Comparison of ENCODE assay signal across 1 cellular context in the genomic region with DNA sequence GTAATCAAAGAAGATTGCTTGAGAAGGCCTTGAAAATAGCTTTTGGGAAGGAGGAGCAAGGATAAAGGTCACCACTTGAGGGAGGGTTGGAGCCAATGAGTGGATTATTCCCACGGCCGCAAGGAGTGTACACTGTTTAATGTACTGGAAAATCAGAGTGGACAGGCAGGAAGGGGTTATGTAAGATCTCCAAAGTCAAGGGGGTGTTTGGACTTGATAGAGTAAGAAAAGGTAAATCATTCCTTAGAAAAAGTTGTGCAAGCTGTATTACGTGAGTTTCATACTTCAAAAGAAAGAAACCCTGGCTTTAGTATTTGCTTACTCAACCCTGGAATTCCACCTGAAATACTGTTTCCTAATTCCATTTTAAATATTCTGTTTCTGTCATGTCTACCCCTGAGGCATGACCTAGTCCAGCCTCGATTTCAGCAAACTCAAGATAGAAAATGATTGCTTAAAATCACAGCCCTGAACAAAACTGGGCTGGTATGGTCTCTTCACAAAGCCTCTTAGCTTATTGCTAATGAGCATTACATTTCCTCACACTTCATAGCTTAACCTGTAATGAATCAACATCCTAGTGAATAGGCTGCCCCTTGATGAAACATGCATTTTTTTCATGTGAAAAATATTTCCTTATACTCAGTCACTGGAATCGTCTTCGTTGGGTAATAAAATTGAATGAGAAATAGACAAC.
A peak's percentile ranks its signal among the peaks of the same experiment; 100 is the strongest.
TF ChIP-seq lines count a peak whose summit lies in the region.

No MANE protein-coding gene starts in this region.

TF ChIP-seq in HepG2, 621 proteins besides CTCF, POLR2A, EP300 and RAD21 (continued from another document and continues in another):
- peak; percentile 85 for TF ChIP-seq BCL6 (CRISPR knock-in tag; IDR thresholded peaks at IDR 0.05)
- no peak for TF ChIP-seq SMYD3 (CRISPR knock-in tag; IDR thresholded peaks at IDR 0.05)
- peak; percentile 76; the same call in 1 of the 2 replicates for TF ChIP-seq NCOA2 (CRISPR knock-in tag; IDR thresholded peaks at IDR 0.05)
- TF ChIP-seq NFYB (CRISPR knock-in tag; IDR thresholded peaks at IDR 0.05): no peak
- TF ChIP-seq ZNF17 (CRISPR knock-in tag; IDR thresholded peaks at IDR 0.05): no peak
- no peak for TF ChIP-seq ZNF570 (CRISPR knock-in tag; IDR thresholded peaks at IDR 0.05; ENCODE audit: borderline replicate concordance)
- peak; percentile 66; the same call in 1 of the 2 replicates for TF ChIP-seq GFI1 (CRISPR knock-in tag; IDR thresholded peaks at IDR 0.05; ENCODE audit: borderline replicate concordance)
- TF ChIP-seq CREM (IDR thresholded peaks at IDR 0.05): peak; percentile 45; the same call in 1 of the 2 replicates
- no peak for TF ChIP-seq CREM (CRISPR knock-in tag; IDR thresholded peaks at IDR 0.05)
- TF ChIP-seq STAG1 (CRISPR knock-in tag; IDR thresholded peaks at IDR 0.05): no peak; the same call in 1 of the 2 replicates
- TF ChIP-seq MED1 (CRISPR knock-in tag; IDR thresholded peaks at IDR 0.05): 0 out of 2 replicates have a peak, but pooled peaks have one; percentile 36
- TF ChIP-seq FOXA1 (IDR thresholded peaks at IDR 0.05): no peak
- TF ChIP-seq FOXA1 (CRISPR knock-in tag; IDR thresholded peaks at IDR 0.05): 0 out of 2 replicates have a peak, but pooled peaks have one; percentile 4
- TF ChIP-seq HNF4G (IDR thresholded peaks at IDR 0.05; ENCODE audit: borderline replicate concordance, low read depth, low read length): peak; percentile 43; the same call in 1 of the 2 replicates
- no peak for TF ChIP-seq HNF4G (CRISPR knock-in tag; IDR thresholded peaks at IDR 0.05; ENCODE audit: borderline replicate concordance, low read depth)
- TF ChIP-seq ZNF180 (CRISPR knock-in tag; IDR thresholded peaks at IDR 0.05; ENCODE audit: borderline replicate concordance, low read depth): no peak
- no peak for TF ChIP-seq ADNP (CRISPR knock-in tag; IDR thresholded peaks at IDR 0.05)
- no peak for TF ChIP-seq DPF2 (CRISPR knock-in tag; IDR thresholded peaks at IDR 0.05; ENCODE audit: borderline replicate concordance, low read depth)
- no peak; the same call in 1 of the 2 replicates for TF ChIP-seq MIER3 (CRISPR knock-in tag; IDR thresholded peaks at IDR 0.05; ENCODE audit: borderline replicate concordance)
- no peak for TF ChIP-seq ZNF225 (CRISPR knock-in tag; IDR thresholded peaks at IDR 0.05)
- no peak for TF ChIP-seq ZNF263 (CRISPR knock-in tag; IDR thresholded peaks at IDR 0.05)
- TF ChIP-seq BATF2 (CRISPR knock-in tag; IDR thresholded peaks at IDR 0.05): no peak
- no peak for TF ChIP-seq ZKSCAN1 (IDR thresholded peaks at IDR 0.05; ENCODE audit: low read length)
- peak; percentile 49; the same call in 1 of the 2 replicates for TF ChIP-seq PATZ1 (CRISPR knock-in tag; IDR thresholded peaks at IDR 0.05)
- no peak; the same call in 1 of the 2 replicates for TF ChIP-seq YEATS4 (CRISPR knock-in tag; IDR thresholded peaks at IDR 0.05; ENCODE audit: borderline replicate concordance)
- TF ChIP-seq RBFOX2 (IDR thresholded peaks at IDR 0.05; ENCODE audit: low read depth, low read length): no peak
- peak; percentile 87 for TF ChIP-seq GATAD2A (CRISPR knock-in tag; IDR thresholded peaks at IDR 0.05)
- TF ChIP-seq ZNF232 (CRISPR knock-in tag; IDR thresholded peaks at IDR 0.05; ENCODE audit: borderline replicate concordance): no peak
- TF ChIP-seq MAZ (IDR thresholded peaks at IDR 0.05; ENCODE audit: borderline replicate concordance, low read depth, low read length): no peak
- no peak for TF ChIP-seq MAZ (CRISPR knock-in tag; IDR thresholded peaks at IDR 0.05; ENCODE audit: low read depth)
- 0 out of 2 replicates have a peak, but pooled peaks have one; percentile 47 for TF ChIP-seq DNMT3B (CRISPR knock-in tag; conservative IDR thresholded peaks at IDR 0.05)
- peak; percentile 61; the same call in 1 of the 2 replicates for TF ChIP-seq PPARG (CRISPR knock-in tag; conservative IDR thresholded peaks at IDR 0.05)
- TF ChIP-seq, protein P1, sequence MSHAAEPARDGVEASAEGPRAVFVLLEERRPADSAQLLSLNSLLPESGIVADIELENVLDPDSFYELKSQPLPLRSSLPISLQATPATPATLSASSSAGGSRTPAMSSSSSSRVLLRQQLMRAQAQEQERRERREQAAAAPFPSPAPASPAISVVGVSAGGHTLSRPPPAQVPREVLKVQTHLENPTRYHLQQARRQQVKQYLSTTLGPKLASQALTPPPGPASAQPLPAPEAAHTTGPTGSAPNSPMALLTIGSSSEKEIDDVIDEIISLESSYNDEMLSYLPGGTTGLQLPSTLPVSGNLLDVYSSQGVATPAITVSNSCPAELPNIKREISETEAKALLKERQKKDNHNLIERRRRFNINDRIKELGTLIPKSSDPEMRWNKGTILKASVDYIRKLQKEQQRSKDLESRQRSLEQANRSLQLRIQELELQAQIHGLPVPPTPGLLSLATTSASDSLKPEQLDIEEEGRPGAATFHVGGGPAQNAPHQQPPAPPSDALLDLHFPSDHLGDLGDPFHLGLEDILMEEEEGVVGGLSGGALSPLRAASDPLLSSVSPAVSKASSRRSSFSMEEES (CRISPR knock-in tag; IDR thresholded peaks at IDR 0.05): peak; percentile 20; the same call in 1 of the 2 replicates
- peak; percentile 64 for TF ChIP-seq PRDM15 (CRISPR knock-in tag; IDR thresholded peaks at IDR 0.05)
- no peak for TF ChIP-seq ZNF30 (CRISPR knock-in tag; IDR thresholded peaks at IDR 0.05)
- TF ChIP-seq MAFK (conservative IDR thresholded peaks at IDR 0.05 in 1 of 2, IDR thresholded peaks at IDR 0.05 in 1 of 2; ENCODE audit: low read length in 2 of 2): no peak
- peak; percentile 40 for TF ChIP-seq FOSL2 (CRISPR knock-in tag; IDR thresholded peaks at IDR 0.05)
- no peak for TF ChIP-seq ZNF660 (CRISPR knock-in tag; IDR thresholded peaks at IDR 0.05; ENCODE audit: borderline replicate concordance, low read depth)
- no peak for TF ChIP-seq NFRKB (IDR thresholded peaks at IDR 0.05)
- peak; percentile 74 for TF ChIP-seq ZEB1 (IDR thresholded peaks at IDR 0.05; ENCODE audit: insufficient replicate concordance, low read depth)
- no peak for TF ChIP-seq NR2F1 (CRISPR knock-in tag; IDR thresholded peaks at IDR 0.05)
- peak; percentile 54; the same call in 1 of the 2 replicates for TF ChIP-seq HDAC2 (CRISPR knock-in tag; IDR thresholded peaks at IDR 0.05)
- no peak for TF ChIP-seq KLF12 (CRISPR knock-in tag; IDR thresholded peaks at IDR 0.05; ENCODE audit: borderline replicate concordance)
- no peak for TF ChIP-seq MIER2 (CRISPR knock-in tag; IDR thresholded peaks at IDR 0.05)
- TF ChIP-seq YY1 (IDR thresholded peaks at IDR 0.05; ENCODE audit: insufficient read depth, insufficient replicate concordance, low read depth, low read length): no peak
- TF ChIP-seq NCOR1 (IDR thresholded peaks at IDR 0.05; ENCODE audit: borderline replicate concordance, low read length): peak; percentile 59; the same call in 1 of the 2 replicates
- TF ChIP-seq ZNF644 (CRISPR knock-in tag; IDR thresholded peaks at IDR 0.05; ENCODE audit: low read depth): no peak
- TF ChIP-seq MATR3 (CRISPR knock-in tag; IDR thresholded peaks at IDR 0.05): no peak
- TF ChIP-seq ZNF687 (CRISPR knock-in tag; IDR thresholded peaks at IDR 0.05): no peak
- TF ChIP-seq JUNB (CRISPR knock-in tag; IDR thresholded peaks at IDR 0.05; ENCODE audit: borderline replicate concordance): no peak; the same call in 1 of the 2 replicates
- TF ChIP-seq ZNF484 (CRISPR knock-in tag; IDR thresholded peaks at IDR 0.05; ENCODE audit: borderline replicate concordance, low read depth): no peak
- no peak for TF ChIP-seq ZNF10 (CRISPR knock-in tag; IDR thresholded peaks at IDR 0.05; ENCODE audit: borderline replicate concordance, low read depth)
- TF ChIP-seq MYC (CRISPR knock-in tag; IDR thresholded peaks at IDR 0.05; ENCODE audit: borderline replicate concordance): no peak
- TF ChIP-seq RAD51 (IDR thresholded peaks at IDR 0.05; ENCODE audit: borderline replicate concordance): no peak
